ENCODE assay signal across 8 cellular contexts in genomic region chr7:158829021-158829341, GRCh38. TPM values are rescaled to one million over a fixed set of nuclear protein-coding genes. Genes with fewer than 3 reads are reported as not detected.
A peak's percentile ranks its signal among the peaks of the same experiment; 100 is the strongest.
DNase-seq lines count a peak whose midpoint lies in the region; ATAC-seq and TF ChIP-seq lines count a peak whose summit lies in the region.

No MANE protein-coding gene starts in this region.

- peaks cover 0 to 2% (median 0%) of the 10 kb centered on the region in 8 donors for H3K9me3 Mint-ChIP-seq in CD4-positive, alpha-beta memory T cell
- no peaks in the 10 kb centered on the region for H3K9me3 Mint-ChIP-seq in osteocyte (ENCODE audit: unreplicated experiment)

- CTCF ChIA-PET in CD4-positive, alpha-beta memory T cell (lab: Charles Lee; ENCODE audit: partially characterized antibody) = interaction anchor here (0.7 to 2.0 kb wide), 5 partner anchors 17 to 46 kb away, joined by 3 to 8 read pairs (median 4); no protein-coding TSS in a partner anchor

- H3K9me3 ChIP-seq in CD4-positive, alpha-beta memory T cell (ENCODE audit: control insufficient read depth in 1 of 2, low read length in 2 of 2) = no peaks in the 10 kb centered on the region

- TF ChIP-seq CTCF in osteocyte (IDR thresholded peaks at IDR 0.05) = no peak

- peak overlapping the region; percentile 95 for H3K27ac ChIP-seq in CD4-positive, alpha-beta memory T cell (ENCODE audit: low read depth, low read length)

- DNase-seq in CD4-positive, alpha-beta memory T cell = peak in 1 of 5 donors; percentile 79
- DNase-seq in NCI-H526 treated with DMSO at 0.1 percent for 48 hours (lab: John Stamatoyannopoulos, UW) (peak; percentile 72), glomerular visceral epithelial cell (ENCODE audit: extremely low spot score) (peak; percentile 77), osteocyte (ENCODE audit: extremely low spot score, unreplicated experiment) (peak; percentile 87), pons (ENCODE audit: low spot score) (no peak)
- DNase-seq in activated naive CD4-positive, alpha-beta T cell treated with Interleukin-2 at 50 U/mL for 16 hours = peak; percentile 72

- H3K36me3 ChIP-seq in CD4-positive, alpha-beta memory T cell (ENCODE audit: insufficient read depth, low read length) = no peaks in the 10 kb centered on the region

- POLR2A ChIA-PET in CD4-positive, alpha-beta memory T cell (lab: Charles Lee; ENCODE audit: partially characterized antibody) = interaction anchor here (0.7 to 13.5 kb wide), 25 partner anchors 12 to 368 kb away, joined by 3 to 255 read pairs (median 5); partner anchors contain the start of genes DYNC2I1 and NCAPG2

- no peaks in the 10 kb centered on the region for H3K27me3 Mint-ChIP-seq in CD4-positive, alpha-beta memory T cell
- H3K27me3 Mint-ChIP-seq in osteocyte (ENCODE audit: unreplicated experiment) = no peaks in the 10 kb centered on the region

- intact Hi-C loops in CD4-positive, alpha-beta memory T cell (cut with micrococcal nuclease) = loop anchor here (1.0 to 2.0 kb wide), 7 partner anchors 11 to 125 kb away; partner anchors contain the start of genes DYNC2I1 and NCAPG2

- H3K27ac Mint-ChIP-seq in CD4-positive, alpha-beta memory T cell = peak overlapping the region; percentile 82 to 95 (median 90)
- H3K27ac Mint-ChIP-seq in osteocyte (ENCODE audit: unreplicated experiment) = peak overlapping the region; percentile 68

- peak overlapping the region; percentile 59 to 98 (median 94) for H3K4me3 Mint-ChIP-seq in CD4-positive, alpha-beta memory T cell
- H3K4me3 Mint-ChIP-seq in osteocyte (ENCODE audit: unreplicated experiment) = peak overlapping the region; percentile 98

- no peaks in the 10 kb centered on the region for H3K27me3 ChIP-seq in CD4-positive, alpha-beta memory T cell (ENCODE audit: insufficient read depth, low read length)

- H3K4me1 ChIP-seq in CD4-positive, alpha-beta memory T cell (ENCODE audit: insufficient read depth, low read length) = peaks cover 47% of the 10 kb centered on the region

- ATAC-seq in GM18873 (IDR thresholded peaks at IDR 0.05; ENCODE audit: low FRiP score, unreplicated experiment) (peak; percentile 26), HG03095 (IDR thresholded peaks at IDR 0.05; ENCODE audit: unreplicated experiment) (peak; percentile 48)

- peak overlapping the region; percentile 45 to 87 for H3K4me3 ChIP-seq in CD4-positive, alpha-beta memory T cell (ENCODE audit: low read length in 2 of 2)

- peaks cover 10 to 20% of the 10 kb centered on the region in 2 donors for H3K36me3 Mint-ChIP-seq in CD4-positive, alpha-beta memory T cell
- H3K36me3 Mint-ChIP-seq in osteocyte (ENCODE audit: unreplicated experiment) = peaks cover 8% of the 10 kb centered on the region

- peaks cover 21 to 53% (median 30%) of the 10 kb centered on the region in 4 donors for H3K4me1 Mint-ChIP-seq in CD4-positive, alpha-beta memory T cell
- peaks cover 36% of the 10 kb centered on the region for H3K4me1 Mint-ChIP-seq in osteocyte (ENCODE audit: unreplicated experiment)

RNA-seq across cellular contexts. Expression of gene ESYT2, which starts 0.3 kb away (rescaled TPM):
- total RNA-seq in CD4-positive, alpha-beta memory T cell = 100 to 1,000 TPM; 114 to 116 TPM
- polyA plus RNA-seq in CD4-positive, alpha-beta memory T cell = 10 to 100 TPM; 52.3 to 99.4 TPM
- total RNA-seq in osteocyte = 146 and 156 TPM in 2 replicates

RNA-seq across cellular contexts. Expression of gene DYNC2I1, which starts 27.4 kb away (rescaled TPM):
- total RNA-seq in CD4-positive, alpha-beta memory T cell = 10 to 100 TPM; 14.7 to 15.2 TPM
- polyA plus RNA-seq in CD4-positive, alpha-beta memory T cell = 10 to 100 TPM in 1 of 2 donors, 1 to 10 TPM in 1; 6.2 to 24.1 TPM
- total RNA-seq in osteocyte = 23.7 and 24.8 TPM in 2 replicates
